Comparison of ENCODE assay signal across 16 cellular contexts in genomic region chr12:48882972-48883304, GRCh38. TPM values are rescaled to one million over a fixed set of nuclear protein-coding genes. Genes with fewer than 3 reads are reported as not detected.
DNase-seq lines count a peak whose midpoint lies in the region; ATAC-seq and TF ChIP-seq lines count a peak whose summit lies in the region.
"Had no signal": no experiment of that assay in that cellular context is flagged by ENCODE, and none has a peak within 500 bp of the region (broad histone marks: within the 10 kb centered on the region; RNA-seq: fewer than 3 reads in every experiment).

No MANE protein-coding gene starts in this region.

- peaks cover 29% of the 10 kb centered on the region for H3K4me1 ChIP-seq in GM23338 (ENCODE audit: insufficient read depth)
- H3K4me1 ChIP-seq in iPS-18a (ENCODE audit: control insufficient read depth, low read depth, low read length): peaks cover 28% of the 10 kb centered on the region
- peaks cover 51% of the 10 kb centered on the region for H3K4me1 ChIP-seq in neural progenitor cell

- H3K9me3 ChIP-seq in iPS-18a (ENCODE audit: control insufficient read depth, low read depth, low read length): no peaks in the 10 kb centered on the region
- H3K9me3 ChIP-seq in neural progenitor cell (ENCODE audit: low read depth): no peaks in the 10 kb centered on the region

- DNase-seq in GM23338 (ENCODE audit: low spot score): no peak
- DNase-seq in activated B cell treated with CpG ODN at 0.5 μM for 24 hours: no peak
- no peak for DNase-seq in neural progenitor cell (ENCODE audit: low spot score)
- DNase-seq in NCI-H2196 treated with DMSO at 0.1 percent for 48 hours (lab: John Stamatoyannopoulos, UW; ENCODE audit: unreplicated experiment): no peak
- DNase-seq in HUDEP-2 (lab: John Stamatoyannopoulos, UW; ENCODE audit: unreplicated experiment in 76 of 76): no peak
- DNase-seq in NCI-H774 (lab: John Stamatoyannopoulos, UW): no peak
- no peak for DNase-seq in central memory CD4-positive, alpha-beta T cell
- DNase-seq: activated CD4-positive, CD25-positive, alpha-beta regulatory T cell treated with anti-CD3 and anti-CD28 coated beads, Interleukin-2, amount 50 U/mL, for 72 hours; CD8-positive, alpha-beta T cell; effector memory CD8-positive, alpha-beta T cell; NCI-H2107; stimulated activated naive CD4-positive, alpha-beta T cell treated with Interleukin-2 at 50 U/mL for 16 hours had no signal

- peak overlapping the region; percentile 62 for H3K9ac ChIP-seq in iPS-18a (ENCODE audit: low read length)
- H3K9ac ChIP-seq in neural progenitor cell: no peak overlapping the region

- peaks cover 32% of the 10 kb centered on the region for H3K4me1 Mint-ChIP-seq in GM23338
- no peaks in the 10 kb centered on the region for H3K4me1 Mint-ChIP-seq in activated B cell treated with CpG ODN at 0.5 μM for 24 hours
- H3K4me1 Mint-ChIP-seq in neural progenitor cell: peaks cover 58% of the 10 kb centered on the region

- H3K4me3 Mint-ChIP-seq in GM23338: peak overlapping the region; percentile 25; the same call in 1 of the 3 replicates
- H3K4me3 Mint-ChIP-seq in activated B cell treated with CpG ODN at 0.5 μM for 24 hours: no peak overlapping the region
- H3K4me3 Mint-ChIP-seq in neural progenitor cell: peak overlapping the region; percentile 77
- H3K4me3 Mint-ChIP-seq: CD8-positive, alpha-beta T cell; effector memory CD8-positive, alpha-beta T cell; T-helper 1 cell treated with Interleukin-12 subunit alpha and Interleukin-12 subunit beta and Interleukin-4 antibody, amounts not matched to agents 30 μg/mL and 1 μg/mL, for 36 hours had no signal

- H3K9me2 ChIP-seq in GM23338 (ENCODE audit: insufficient read depth): no peaks in the 10 kb centered on the region

- no peaks in the 10 kb centered on the region for H3K27me3 ChIP-seq in GM23338 (ENCODE audit: insufficient read depth)
- no peaks in the 10 kb centered on the region for H3K27me3 ChIP-seq in iPS-18a (ENCODE audit: control insufficient read depth, insufficient read depth, low read length)
- no peaks in the 10 kb centered on the region for H3K27me3 ChIP-seq in neural progenitor cell

- POLR2A ChIA-PET in activated B cell treated with CpG ODN at 0.5 μM for 24 hours (lab: Charles Lee): no interaction called here

- no peaks in the 10 kb centered on the region for H4K20me1 ChIP-seq in GM23338 (replicated peaks; ENCODE audit: insufficient read depth)
- H4K20me1 ChIP-seq in neural progenitor cell (ENCODE audit: low read depth): no peaks in the 10 kb centered on the region

- H3K4me3 ChIP-seq in GM23338 (no peak overlapping the region; the same call in 1 of the 2 replicates), iPS-18a (ENCODE audit: low read length) (peak overlapping the region; percentile 28), neural progenitor cell (peak overlapping the region; percentile 44)
- H3K4me3 ChIP-seq: GM12878 had no signal

- H3K27ac Mint-ChIP-seq in GM23338: peak overlapping the region; percentile 94; the same call in 1 of the 2 replicates
- H3K27ac Mint-ChIP-seq in activated B cell treated with CpG ODN at 0.5 μM for 24 hours: peak overlapping the region; percentile 30
- peak overlapping the region; percentile 100 for H3K27ac Mint-ChIP-seq in neural progenitor cell
- H3K27ac Mint-ChIP-seq: CD8-positive, alpha-beta T cell; effector memory CD8-positive, alpha-beta T cell; T-helper 1 cell treated with Interleukin-12 subunit alpha and Interleukin-12 subunit beta and Interleukin-4 antibody, amounts not matched to agents 30 μg/mL and 1 μg/mL, for 36 hours had no signal

- no peaks in the 10 kb centered on the region for H3K36me3 Mint-ChIP-seq in GM23338 (ENCODE audit: low read depth)
- H3K36me3 Mint-ChIP-seq in activated B cell treated with CpG ODN at 0.5 μM for 24 hours (ENCODE audit: low read depth): no peaks in the 10 kb centered on the region
- no peaks in the 10 kb centered on the region for H3K36me3 Mint-ChIP-seq in neural progenitor cell
- H3K36me3 Mint-ChIP-seq: CD8-positive, alpha-beta T cell had no signal

- ATAC-seq in GM23338 (peak; percentile 17), activated B cell treated with CpG ODN at 0.5 μM for 24 hours (ENCODE audit: low read depth) (no peak)
- ATAC-seq: CD8-positive, alpha-beta T cell; effector memory CD8-positive, alpha-beta T cell had no signal

- H3K36me3 ChIP-seq in GM23338 (ENCODE audit: insufficient read depth): no peaks in the 10 kb centered on the region
- no peaks in the 10 kb centered on the region for H3K36me3 ChIP-seq in iPS-18a (ENCODE audit: control insufficient read depth, low read depth, low read length)
- H3K36me3 ChIP-seq in neural progenitor cell: no peaks in the 10 kb centered on the region

- H3K79me2 ChIP-seq in GM23338 (replicated peaks; ENCODE audit: insufficient read depth) (no peaks in the 10 kb centered on the region), neural progenitor cell (ENCODE audit: low read depth) (no peaks in the 10 kb centered on the region)

- H3F3A ChIP-seq in GM23338 (replicated peaks; ENCODE audit: low read depth): peaks cover 10% of the 10 kb centered on the region; the same call in 1 of the 2 replicates
- peaks cover 46% of the 10 kb centered on the region for H3F3A ChIP-seq in neural progenitor cell (ENCODE audit: low read depth)

- H3K27me3 Mint-ChIP-seq in GM23338 (ENCODE audit: insufficient read depth, low read depth, poor library complexity) (peaks cover 18% of the 10 kb centered on the region), activated B cell treated with CpG ODN at 0.5 μM for 24 hours (peaks cover 21% of the 10 kb centered on the region), neural progenitor cell (ENCODE audit: insufficient read depth, low read depth) (peaks cover 14% of the 10 kb centered on the region)

- H3K4me2 ChIP-seq in GM23338: peak overlapping the region; percentile 67
- peak overlapping the region; percentile 91 for H3K4me2 ChIP-seq in neural progenitor cell

- H2AFZ ChIP-seq in GM23338 (peak overlapping the region; percentile 95; the same call in 1 of the 2 replicates), neural progenitor cell (replicated peaks) (no peak overlapping the region)

- TF ChIP-seq CTCF in GM23338 (conservative IDR thresholded peaks at IDR 0.05; ENCODE audit: low read depth in 2 of 2): no peak
- TF ChIP-seq CTCF in activated B cell treated with CpG ODN at 0.5 μM for 24 hours (IDR thresholded peaks at IDR 0.05): no peak
- no peak for TF ChIP-seq CTCF in neural progenitor cell (IDR thresholded peaks at IDR 0.05)

- H3K9me3 Mint-ChIP-seq in GM23338 (no peaks in the 10 kb centered on the region), activated B cell treated with CpG ODN at 0.5 μM for 24 hours (no peaks in the 10 kb centered on the region), neural progenitor cell (no peaks in the 10 kb centered on the region)
- H3K9me3 Mint-ChIP-seq: CD8-positive, alpha-beta T cell; effector memory CD8-positive, alpha-beta T cell; T-helper 1 cell treated with Interleukin-12 subunit alpha and Interleukin-12 subunit beta and Interleukin-4 antibody, amounts not matched to agents 30 μg/mL and 1 μg/mL, for 36 hours had no signal

- H3K27ac ChIP-seq in GM23338 (ENCODE audit: low read depth) (no peak overlapping the region), iPS-18a (ENCODE audit: low read length) (peak overlapping the region; percentile 38), neural progenitor cell (peak overlapping the region; percentile 98)
- H3K27ac ChIP-seq: RWPE1 had no signal

- intact Hi-C loops in activated B cell treated with CpG ODN at 0.5 μM for 24 hours (cut with micrococcal nuclease): no loop called here

- CTCF ChIA-PET in activated B cell treated with CpG ODN at 0.5 μM for 24 hours (lab: Charles Lee): no interaction called here

TF ChIP-seq in GM23338, 12 proteins besides CTCF, POLR2A, EP300 and RAD21 (continues in another document):
- TF ChIP-seq REST (IDR thresholded peaks at IDR 0.05; ENCODE audit: unreplicated experiment) (no peak), POLR2AphosphoS5 (IDR thresholded peaks at IDR 0.05; ENCODE audit: low read depth) (no peak), EZH2 (IDR thresholded peaks at IDR 0.05; ENCODE audit: low read depth, unreplicated experiment) (no peak), ZNF331 (CRISPR knock-in tag; IDR thresholded peaks at IDR 0.05; ENCODE audit: low read depth) (no peak)

RNA-seq across cellular contexts. Expression of gene RND1, which starts 17.3 kb away (rescaled TPM):
- 7.4 and 10.4 TPM in 2 replicates for total RNA-seq in GM23338 (2014; rRNA removed; shearing (Covaris generic))
- polyA plus RNA-seq in GM23338 (2016; fragmentation: Nextera tagmentation; extraction: Ambion mirVana): 7.4 and 9.3 TPM in 2 replicates
- total RNA-seq in activated B cell treated with CpG ODN at 0.5 μM for 24 hours: 4.9 and 5.9 TPM in 2 replicates
- total RNA-seq in neural progenitor cell (ENCODE audit: low replicate concordance): 9.8 and 16.7 TPM in 2 replicates

RNA-seq across cellular contexts. Expression of gene DDX23, which starts 31.0 kb away (rescaled TPM):
- 78.5 and 93.0 TPM in 2 replicates for total RNA-seq in GM23338 (2014; rRNA removed; shearing (Covaris generic))
- polyA plus RNA-seq in GM23338 (2016; fragmentation: Nextera tagmentation; extraction: Ambion mirVana): 31.7 and 31.8 TPM in 2 replicates
- 116 and 118 TPM in 2 replicates for total RNA-seq in activated B cell treated with CpG ODN at 0.5 μM for 24 hours
- 95.6 and 109 TPM in 2 replicates for total RNA-seq in neural progenitor cell (ENCODE audit: low replicate concordance)

RNA-seq across cellular contexts. Expression of gene FKBP11, which starts 42.4 kb away (rescaled TPM):
- total RNA-seq in GM23338 (2014; rRNA removed; shearing (Covaris generic)): 29.5 and 45.0 TPM in 2 replicates
- 94.9 and 97.2 TPM in 2 replicates for polyA plus RNA-seq in GM23338 (2016; fragmentation: Nextera tagmentation; extraction: Ambion mirVana)
- 22.9 and 26.1 TPM in 2 replicates for total RNA-seq in activated B cell treated with CpG ODN at 0.5 μM for 24 hours
- total RNA-seq in neural progenitor cell (ENCODE audit: low replicate concordance): 12.6 and 18.2 TPM in 2 replicates

Comparison
In these comparisons a context has a peak if more than half of its experiments do, and no peak if none do; other contexts are left out.
1. H3K27ac Mint-ChIP-seq: peak in every context shown above with its lines; median percentile 100 in neural progenitor cell; 94 in GM23338; 30 in activated B cell treated with CpG ODN at 0.5 μM for 24 hours.